In the genomic region with DNA sequence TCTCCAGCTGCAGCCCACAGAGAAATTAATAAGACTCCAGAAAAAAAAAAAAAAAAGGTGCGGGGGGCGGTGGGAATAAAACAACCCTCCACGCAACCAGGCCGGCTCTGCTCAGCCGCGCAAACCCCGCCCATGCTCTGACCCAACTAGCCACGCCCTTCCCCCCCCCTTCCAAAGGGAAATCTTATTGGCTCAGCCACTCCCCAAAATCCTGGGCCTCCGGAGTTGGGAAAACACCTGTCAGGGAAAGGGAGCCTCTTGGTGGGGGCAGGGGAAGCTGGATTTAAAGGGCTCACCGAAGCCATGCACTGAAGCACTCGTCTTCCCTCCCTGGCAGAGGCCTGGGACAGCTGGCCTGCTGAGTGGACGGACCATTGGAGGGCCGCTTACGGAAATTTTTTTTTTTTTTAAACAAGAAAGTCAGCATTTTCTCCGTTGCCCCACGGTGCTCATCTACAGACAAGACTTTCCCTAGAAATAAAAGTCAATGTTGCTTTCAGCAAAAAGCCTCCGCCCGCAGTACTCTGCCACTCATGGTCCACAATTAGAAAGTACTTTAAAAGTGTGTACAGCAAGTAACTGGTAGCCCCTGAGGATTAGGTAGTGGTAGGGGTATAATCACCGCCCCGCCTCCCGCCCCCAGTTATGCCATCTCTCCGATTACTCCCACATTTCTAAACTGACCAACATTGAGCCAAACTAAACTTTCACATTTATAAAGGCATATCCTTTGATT, we compare ENCODE assay signal across 8 cellular contexts. TPM values are rescaled to one million over a fixed set of nuclear protein-coding genes. Genes with fewer than 3 reads are reported as not detected.
DNase-seq lines count a peak whose midpoint lies in the region; ATAC-seq, FAIRE-seq and TF ChIP-seq lines count a peak whose summit lies in the region.

No MANE protein-coding gene starts in this region.

- intact Hi-C loops in heart left ventricle (cut with DNase I): loop anchor here in 7 of 10 donors (5.0 to 10.0 kb wide), 6 partner anchors 185 to 535 kb away; no protein-coding TSS in a partner anchor
- intact Hi-C loops in pancreas (cut with DNase I): no loop called here

- CTCF ChIA-PET in WTC11 (lab: Charles Lee): interaction anchor here (0.7 to 2.3 kb wide), 4 partner anchors 19 to 794 kb away, joined by 3 to 8 read pairs (median 4); no protein-coding TSS in a partner anchor

- no peaks in the 10 kb centered on the region for H3K9me3 Mint-ChIP-seq in activated T-cell treated with anti-CD3 and anti-CD28 coated beads, Interleukin-2, amount 50 U/mL, for 72 hours
- no peaks in the 10 kb centered on the region for H3K9me3 Mint-ChIP-seq in WTC11

- TF ChIP-seq CTCF in WTC11 (IDR thresholded peaks at IDR 0.05): no peak
- TF ChIP-seq CTCF in heart left ventricle (IDR thresholded peaks at IDR 0.05): no peak
- TF ChIP-seq CTCF in pancreas (IDR thresholded peaks at IDR 0.05): no peak

- H3K27ac ChIP-seq in heart left ventricle (peak overlapping the region in 10 of 12 donors; percentile 8 to 83 (median 72)), pancreas (no peak overlapping the region)

- ATAC-seq in activated T-cell treated with anti-CD3 and anti-CD28 coated beads, Interleukin-2, amount 50 U/mL, for 72 hours (replicated peaks in 1 of 2): no peak
- ATAC-seq in WTC11 (peak; percentile 75), heart left ventricle (peak; percentile 83 to 85 (median 84)), pancreas (peak; percentile 68 to 82 (median 80)), HG03039 (IDR thresholded peaks at IDR 0.05; ENCODE audit: unreplicated experiment) (no peak), GM21825 (IDR thresholded peaks at IDR 0.05; ENCODE audit: unreplicated experiment) (no peak)

- peaks cover 0 to 36% (median 1%) of the 10 kb centered on the region in 12 donors for H3K4me1 ChIP-seq in heart left ventricle
- H3K4me1 ChIP-seq in pancreas: no peaks in the 10 kb centered on the region

- peak overlapping the region; percentile 62 to 70 for H3K4me3 Mint-ChIP-seq in activated T-cell treated with anti-CD3 and anti-CD28 coated beads, Interleukin-2, amount 50 U/mL, for 72 hours
- peak overlapping the region; percentile 92 for H3K4me3 Mint-ChIP-seq in WTC11

- peaks cover 0 to 50% (median 9%) of the 10 kb centered on the region in 9 donors for H3K27me3 ChIP-seq in heart left ventricle
- no peaks in the 10 kb centered on the region for H3K27me3 ChIP-seq in pancreas

- peaks cover 8% of the 10 kb centered on the region for H3K4me1 Mint-ChIP-seq in activated T-cell treated with anti-CD3 and anti-CD28 coated beads, Interleukin-2, amount 50 U/mL, for 72 hours (ENCODE audit: low read depth)
- peaks cover 19% of the 10 kb centered on the region for H3K4me1 Mint-ChIP-seq in WTC11

- no peaks in the 10 kb centered on the region for H3K36me3 ChIP-seq in heart left ventricle
- no peaks in the 10 kb centered on the region for H3K36me3 ChIP-seq in pancreas

- H3K4me3 ChIP-seq in heart left ventricle (peak overlapping the region; percentile 32 to 73 (median 61)), pancreas (peak overlapping the region; percentile 44 to 71 (median 59))

- no peak overlapping the region for H3K27ac Mint-ChIP-seq in activated T-cell treated with anti-CD3 and anti-CD28 coated beads, Interleukin-2, amount 50 U/mL, for 72 hours
- H3K27ac Mint-ChIP-seq in WTC11: no peak overlapping the region

- TF ChIP-seq POLR2A in heart left ventricle (IDR thresholded peaks at IDR 0.05): no peak

- H3K9me3 ChIP-seq in heart left ventricle: no peaks in the 10 kb centered on the region
- H3K9me3 ChIP-seq in pancreas: no peaks in the 10 kb centered on the region

- peaks cover 51% of the 10 kb centered on the region for H3K27me3 Mint-ChIP-seq in activated T-cell treated with anti-CD3 and anti-CD28 coated beads, Interleukin-2, amount 50 U/mL, for 72 hours (ENCODE audit: low read depth)
- H3K27me3 Mint-ChIP-seq in WTC11 (ENCODE audit: low read depth): peaks cover 66% of the 10 kb centered on the region

- no peak for FAIRE-seq in pancreas (lab: Jason Lieb, UNC)

- 22 to 28% (median 25%) methylated on average over 22 of the region's 22 CpGs for WGBS in heart left ventricle, 4 donors
- 25% methylated on average over 20 to 22 of the region's 22 CpGs for WGBS in pancreas, 2 donors

- POLR2A ChIA-PET in WTC11 (lab: Charles Lee): interaction anchor here (0.6 to 0.7 kb wide), 2 partner anchors 676 to 901 kb away, joined by 3 read pairs; no protein-coding TSS in a partner anchor

- no peak for DNase-seq in activated T-cell treated with anti-CD3 and anti-CD28 coated beads, Interleukin-2, amount 50 U/mL, for 72 hours
- DNase-seq in activated T-cell treated with anti-CD3 and anti-CD28 coated beads, Interleukin-2, amount 50 U/mL, for 48 hours: no peak
- DNase-seq in WTC11 (ENCODE audit: low spot score) (peak; percentile 88), heart left ventricle (peak; percentile 58 to 79 (median 68)), pancreas (peak; percentile 44 to 79 (median 66))
- DNase-seq in stimulated activated CD4-positive, alpha-beta T cell treated with anti-CD3 and anti-CD28 coated beads, Interleukin-15, amount 100 ng/mL, for 24 hours: no peak

- peaks cover 0 to 4% of the 10 kb centered on the region in 2 donors for H3K36me3 Mint-ChIP-seq in activated T-cell treated with anti-CD3 and anti-CD28 coated beads, Interleukin-2, amount 50 U/mL, for 72 hours (ENCODE audit: insufficient read depth in 2 of 2)
- no peaks in the 10 kb centered on the region for H3K36me3 Mint-ChIP-seq in WTC11

TF ChIP-seq in WTC11, 78 proteins besides CTCF, POLR2A, EP300 and RAD21:
- no peak for TF ChIP-seq ZNF232 (CRISPR knock-in tag; IDR thresholded peaks at IDR 0.05)
- peak; percentile 42; the same call in 1 of the 2 replicates for TF ChIP-seq SP1 (CRISPR knock-in tag; conservative IDR thresholded peaks at IDR 0.05)
- TF ChIP-seq, protein P1, sequence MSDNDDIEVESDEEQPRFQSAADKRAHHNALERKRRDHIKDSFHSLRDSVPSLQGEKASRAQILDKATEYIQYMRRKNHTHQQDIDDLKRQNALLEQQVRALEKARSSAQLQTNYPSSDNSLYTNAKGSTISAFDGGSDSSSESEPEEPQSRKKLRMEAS (CRISPR knock-in tag; IDR thresholded peaks at IDR 0.05): peak; percentile 28; the same call in 1 of the 2 replicates

RNA-seq across cellular contexts. Expression of gene ERBB4, which starts 0.7 kb away (rescaled TPM):
- total RNA-seq in activated T-cell treated with anti-CD3 and anti-CD28 coated beads, Interleukin-2, amount 50 U/mL, for 72 hours: not detected
- 1.6 to 1.8 TPM (median 1.6 TPM) in 3 replicates for total RNA-seq in WTC11 (2021)
- 10 to 100 TPM in 7 of 9 donors, 1 to 10 TPM in 2; 9.2 to 29.5 (median 12.8) TPM for total RNA-seq in heart left ventricle
- polyA plus RNA-seq in heart left ventricle: 1 to 10 TPM; 1.3 to 2.0 TPM
- total RNA-seq in pancreas: 1 to 10 TPM; 2.9 to 5.0 (median 3.5) TPM
- under 1 TPM; 0.30 to 0.54 TPM for polyA plus RNA-seq in pancreas

Comparison
In these comparisons a context has a peak if more than half of its experiments do, and no peak if none do; other contexts are left out.
1. ATAC-seq: peak in WTC11 (single experiment), heart left ventricle (4 of 4) and pancreas (4 of 4); none in activated T-cell treated with anti-CD3 and anti-CD28 coated beads, Interleukin-2, amount 50 U/mL, for 72 hours (0 of 2), HG03039 (single experiment) and GM21825 (single experiment).
2. DNase-seq: peak in WTC11 (single experiment), heart left ventricle (5 of 5) and pancreas (6 of 6); none in activated T-cell treated with anti-CD3 and anti-CD28 coated beads, Interleukin-2, amount 50 U/mL, for 72 hours (0 of 2), activated T-cell treated with anti-CD3 and anti-CD28 coated beads, Interleukin-2, amount 50 U/mL, for 48 hours (0 of 2) and stimulated activated CD4-positive, alpha-beta T cell treated with anti-CD3 and anti-CD28 coated beads, Interleukin-15, amount 100 ng/mL, for 24 hours (single experiment).
3. H3K27ac ChIP-seq: peak in heart left ventricle (10 of 12); none in pancreas (0 of 4).
4. intact Hi-C loops: an anchor here in heart left ventricle (5.0 to 10.0 kb wide); none called in pancreas.